In genomic region chr22:19799322-19800190, GRCh38 we compare ENCODE assay signal across 1 cellular context.
TF ChIP-seq lines count a peak whose summit lies in the region.

No MANE protein-coding gene starts in this region.

TF ChIP-seq in K562, 482 proteins besides CTCF, POLR2A, EP300 and RAD21:
- TF ChIP-seq ZNF75A (CRISPR knock-in tag; IDR thresholded peaks at IDR 0.05) (no peak), PBX2 (CRISPR knock-in tag; IDR thresholded peaks at IDR 0.05; ENCODE audit: low read depth) (0 out of 2 replicates have a peak, but pooled peaks have one; percentile 1), PBX2 (tag; conservative IDR thresholded peaks at IDR 0.05; ENCODE audit: low read depth) (no peak), SETDB1 (IDR thresholded peaks at IDR 0.05; ENCODE audit: low read length) (peak; percentile 91), ATF3 (IDR thresholded peaks at IDR 0.05) (no peak), ATF3 (CRISPR knock-in tag; conservative IDR thresholded peaks at IDR 0.05) (0 out of 2 replicates have a peak, but pooled peaks have one; percentile 45), THRAP3 (IDR thresholded peaks at IDR 0.05; ENCODE audit: borderline replicate concordance) (no peak), HMG20A (CRISPR knock-in tag; conservative IDR thresholded peaks at IDR 0.05) (no peak), HLTF (IDR thresholded peaks at IDR 0.05) (no peak), ID3 (CRISPR knock-in tag; IDR thresholded peaks at IDR 0.05) (no peak), ID3 (tag; IDR thresholded peaks at IDR 0.05) (no peak), HIVEP1 (CRISPR knock-in tag; IDR thresholded peaks at IDR 0.05) (no peak), NFATC3 (IDR thresholded peaks at IDR 0.05) (no peak), HMGN3 (IDR thresholded peaks at IDR 0.05; ENCODE audit: borderline replicate concordance, extremely low read depth, insufficient read length, low read depth, low read length) (peak; percentile 25), ZNF395 (CRISPR knock-in tag; IDR thresholded peaks at IDR 0.05) (no peak), TEAD2 (tag; IDR thresholded peaks at IDR 0.05) (peak; percentile 9; the same call in 1 of the 2 replicates), ZNF699 (CRISPR knock-in tag; IDR thresholded peaks at IDR 0.05; ENCODE audit: insufficient replicate concordance) (peak; percentile 77), XRCC4 (IDR thresholded peaks at IDR 0.05; ENCODE audit: extremely low read depth, insufficient read depth, insufficient read length) (no peak), ZNF311 (CRISPR knock-in tag; IDR thresholded peaks at IDR 0.05) (no peak), KLF13 (tag; IDR thresholded peaks at IDR 0.05; ENCODE audit: borderline replicate concordance, low read depth) (0 out of 2 replicates have a peak, but pooled peaks have one; percentile 26), ZNF77 (CRISPR knock-in tag; IDR thresholded peaks at IDR 0.05) (no peak), SIX5 (IDR thresholded peaks at IDR 0.05; ENCODE audit: borderline replicate concordance in 1 of 2, insufficient read depth in 1 of 2, low read depth in 1 of 2, low read length in 2 of 2) (0 out of 4 replicates have a peak, but pooled peaks of 1 of the 2 experiments have one; percentile 18), PATZ1 (CRISPR knock-in tag; IDR thresholded peaks at IDR 0.05; ENCODE audit: borderline replicate concordance) (no peak), STAT6 (CRISPR knock-in tag; IDR thresholded peaks at IDR 0.05) (0 out of 2 replicates have a peak, but pooled peaks have one; percentile 23), NFIC (IDR thresholded peaks at IDR 0.05) (0 out of 2 replicates have a peak, but pooled peaks have one; percentile 18), C11orf30 (IDR thresholded peaks at IDR 0.05; ENCODE audit: low read depth) (no peak), TFE3 (CRISPR knock-in tag; IDR thresholded peaks at IDR 0.05) (no peak), THAP12 (CRISPR knock-in tag; IDR thresholded peaks at IDR 0.05) (peak; percentile 19; the same call in 1 of the 2 replicates), TBP (optimal IDR thresholded peaks at IDR 0.05; ENCODE audit: low read depth, low read length) (no peak), HCFC1 (IDR thresholded peaks at IDR 0.05; ENCODE audit: low read depth, low read length) (no peak), POLR2G (IDR thresholded peaks at IDR 0.05; ENCODE audit: low read depth, low read length) (peak; percentile 64; the same call in 1 of the 2 replicates), DNMT1 (IDR thresholded peaks at IDR 0.05) (no peak), BHLHE40 (IDR thresholded peaks at IDR 0.05; ENCODE audit: low read length) (no peak), MIER1 (IDR thresholded peaks at IDR 0.05; ENCODE audit: low read depth) (no peak), POLR2AphosphoS2 (IDR thresholded peaks at IDR 0.05; ENCODE audit: low read length) (no peak)
